2 cellular contexts compared by ENCODE assay signal in the genomic region with DNA sequence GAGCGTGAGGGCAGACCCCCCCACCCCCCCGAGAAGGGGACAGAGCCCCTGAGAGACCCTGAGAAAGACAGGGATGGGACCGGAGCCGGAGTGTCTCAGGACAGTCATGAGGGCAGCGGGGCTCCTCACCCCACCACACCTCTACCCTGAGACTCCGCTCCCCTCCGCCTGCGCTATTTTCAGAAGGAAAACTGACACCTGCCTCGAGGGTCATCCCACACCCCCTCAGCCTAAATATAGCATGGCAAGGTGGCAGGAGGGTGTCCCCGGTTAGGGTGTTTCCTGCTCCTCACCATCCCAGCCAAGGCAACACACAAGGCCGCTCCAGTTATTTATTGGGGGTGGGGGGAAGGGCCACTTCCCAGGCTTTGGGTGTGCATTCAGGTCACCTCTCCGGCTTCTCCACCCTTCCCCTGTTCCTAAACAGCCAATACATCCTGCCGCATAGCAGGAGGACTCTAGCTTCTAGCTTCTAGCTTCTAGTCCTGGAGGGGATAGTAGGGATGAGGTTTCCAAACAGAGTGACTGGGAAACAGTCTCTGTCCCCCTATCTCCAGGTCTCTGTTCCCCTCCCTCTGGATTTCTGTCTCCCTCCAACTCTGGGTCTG.
TF ChIP-seq lines count a peak whose summit lies in the region.

No MANE protein-coding gene starts in this region.

TF ChIP-seq in HCT116, 20 proteins besides CTCF, POLR2A, EP300 and RAD21:
- no peak for TF ChIP-seq TCF7L2 (IDR thresholded peaks at IDR 0.05; ENCODE audit: borderline replicate concordance, extremely low read depth, insufficient read depth, insufficient read length)
- TF ChIP-seq POLR2AphosphoS5 (IDR thresholded peaks at IDR 0.05; ENCODE audit: low read depth, low read length), result 0 out of 2 replicates have a peak, but pooled peaks have one; percentile 14
TF ChIP-seq in HCT116: peak in this region for 1.

TF ChIP-seq in H1, 55 proteins besides CTCF, POLR2A, EP300 and RAD21:
- TF ChIP-seq SRF (IDR thresholded peaks at IDR 0.05; ENCODE audit: low read depth, low read length), result no peak
- no peak for TF ChIP-seq PHF8 (conservative IDR thresholded peaks at IDR 0.05; ENCODE audit: low read depth, low read length)
- no peak for TF ChIP-seq BCL11A (IDR thresholded peaks at IDR 0.05; ENCODE audit: low read depth in 2 of 2, low read length in 2 of 2)
- TF ChIP-seq NRF1 (IDR thresholded peaks at IDR 0.05; ENCODE audit: low read depth, low read length), result no peak
- TF ChIP-seq RNF2 (IDR thresholded peaks at IDR 0.05; ENCODE audit: borderline replicate concordance, low read depth, low read length, missing control alignments, poor library complexity, severe bottlenecking), result no peak
- no peak for TF ChIP-seq TBP (IDR thresholded peaks at IDR 0.05; ENCODE audit: low read depth, low read length)
- no peak for TF ChIP-seq CBX8 (IDR thresholded peaks at IDR 0.05; ENCODE audit: borderline replicate concordance, low read depth, low read length)
- no peak for TF ChIP-seq CHD1 (IDR thresholded peaks at IDR 0.05; ENCODE audit: low read depth, low read length)
- TF ChIP-seq TAF1 (IDR thresholded peaks at IDR 0.05; ENCODE audit: low read depth, low read length), result no peak
- TF ChIP-seq, protein P1, sequence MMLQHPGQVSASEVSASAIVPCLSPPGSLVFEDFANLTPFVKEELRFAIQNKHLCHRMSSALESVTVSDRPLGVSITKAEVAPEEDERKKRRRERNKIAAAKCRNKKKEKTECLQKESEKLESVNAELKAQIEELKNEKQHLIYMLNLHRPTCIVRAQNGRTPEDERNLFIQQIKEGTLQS (IDR thresholded peaks at IDR 0.05; ENCODE audit: insufficient read depth, low read depth, low read length), result no peak
- TF ChIP-seq CREB1 (IDR thresholded peaks at IDR 0.05), result no peak
- TF ChIP-seq ZNF274 (IDR thresholded peaks at IDR 0.05; ENCODE audit: borderline replicate concordance, extremely low read depth, low read length), result no peak
- TF ChIP-seq RBBP5 (IDR thresholded peaks at IDR 0.05; ENCODE audit: borderline replicate concordance, low read depth, low read length), result no peak
- no peak for TF ChIP-seq EGR1 (IDR thresholded peaks at IDR 0.05; ENCODE audit: borderline replicate concordance, low read depth, low read length)
- no peak for TF ChIP-seq USF2 (IDR thresholded peaks at IDR 0.05; ENCODE audit: low read length)
